ENCODE assay signal across 15 cellular contexts in the genomic region with DNA sequence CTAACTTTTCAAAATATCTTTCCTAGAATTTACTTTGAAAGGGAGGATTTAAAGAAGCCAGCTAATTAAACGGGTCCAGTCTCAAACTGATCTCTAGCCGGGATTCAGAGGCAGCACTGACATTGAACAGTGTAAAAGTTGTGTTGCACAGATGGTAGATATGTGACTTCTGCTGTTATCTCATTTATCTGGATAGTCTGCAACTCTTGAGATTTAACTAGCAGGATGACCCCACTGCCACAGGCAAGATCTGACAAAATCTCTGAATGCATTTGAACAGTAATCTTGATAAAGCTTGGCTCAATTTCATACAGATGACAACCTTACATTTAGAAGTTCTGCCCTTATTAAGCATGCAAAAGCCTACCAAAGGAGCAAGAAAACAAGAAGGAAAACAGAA.
DNase-seq lines count a peak whose midpoint lies in the region; TF ChIP-seq lines count a peak whose summit lies in the region.
"Had no signal": no experiment of that assay in that cellular context is flagged by ENCODE, and none has a peak within 500 bp of the region (broad histone marks: within the 10 kb centered on the region; RNA-seq: fewer than 3 reads in every experiment).

No MANE protein-coding gene starts in this region.

- H4K8ac ChIP-seq in neuronal stem cell (ENCODE audit: low read depth, low read length): no peak overlapping the region

- no peaks in the 10 kb centered on the region for H3K27me3 Mint-ChIP-seq in endodermal cell (ENCODE audit: insufficient read depth)
- H3K27me3 Mint-ChIP-seq: B cell; CD8-positive, alpha-beta memory T cell had no signal

- H3K4ac ChIP-seq in neuronal stem cell (ENCODE audit: low read length): no peak overlapping the region

- no peaks in the 10 kb centered on the region for H3K9me3 Mint-ChIP-seq in endodermal cell
- H3K9me3 Mint-ChIP-seq: CD8-positive, alpha-beta memory T cell had no signal

- H3K4me2 ChIP-seq in neuronal stem cell (ENCODE audit: insufficient read depth, low read length, poor library complexity, severe bottlenecking): peak overlapping the region; percentile 23

- no peak overlapping the region for H2BK15ac ChIP-seq in neuronal stem cell (ENCODE audit: low read length)

- no peak overlapping the region for H3K4me3 Mint-ChIP-seq in endodermal cell
- H3K4me3 Mint-ChIP-seq: B cell; CD8-positive, alpha-beta memory T cell had no signal

- no peak overlapping the region for H2AK5ac ChIP-seq in neuronal stem cell (ENCODE audit: low read depth, low read length)

- peak overlapping the region; percentile 12 for H2AFZ ChIP-seq in neuronal stem cell (ENCODE audit: low read length)

- peaks cover 4% of the 10 kb centered on the region; the same call in 1 of the 2 replicates for H3K4me1 ChIP-seq in SJCRH30
- H3K4me1 ChIP-seq in endodermal cell (ENCODE audit: control insufficient read depth, insufficient read depth, low read length): peaks cover 11% of the 10 kb centered on the region
- peaks cover 0 to 4% of the 10 kb centered on the region in 2 donors for H3K4me1 ChIP-seq in neuronal stem cell (ENCODE audit: control insufficient read depth in 2 of 2, insufficient read depth in 1 of 2, low read depth in 1 of 2, low read length in 2 of 2)

- no peak overlapping the region for H4K91ac ChIP-seq in neuronal stem cell (ENCODE audit: low read depth, low read length, poor library complexity)

- H2BK120ac ChIP-seq in neuronal stem cell (ENCODE audit: low read depth, low read length): no peak overlapping the region

- no peaks in the 10 kb centered on the region for H3K36me3 Mint-ChIP-seq in endodermal cell (ENCODE audit: low read depth)
- H3K36me3 Mint-ChIP-seq: CD8-positive, alpha-beta memory T cell had no signal

- DNase-seq in D341Med (ENCODE audit: low spot score) (peak; percentile 17), SJCRH30 (no peak), endodermal cell (no peak), neuronal stem cell (ENCODE audit: low spot score) (no peak), NCI-H2029 treated with DMSO at 0.1 percent for 48 hours (lab: John Stamatoyannopoulos, UW) (no peak), DMS53 treated with DMSO at 0.1 percent for 48 hours (lab: John Stamatoyannopoulos, UW; ENCODE audit: unreplicated experiment) (no peak)
- DNase-seq in effector CD8-positive, alpha-beta T cell (lab: John Stamatoyannopoulos, UW): no peak
- DNase-seq: CD8-positive, alpha-beta memory T cell; DMS 273 treated with DMSO at 0.1 percent for 48 hours; H7; NCI-H1417; NCI-H1930; NCI-H2171 treated with DMSO at 0.1 percent for 48 hours; NCI-H774 had no signal

- H2BK5ac ChIP-seq in neuronal stem cell (ENCODE audit: low read length): no peak overlapping the region

- no peaks in the 10 kb centered on the region for H3K36me3 ChIP-seq in SJCRH30
- no peaks in the 10 kb centered on the region for H3K36me3 ChIP-seq in endodermal cell (ENCODE audit: control insufficient read depth, insufficient read depth, low read length)
- H3K36me3 ChIP-seq in neuronal stem cell (replicated peaks in 1 of 2; ENCODE audit: control insufficient read depth in 2 of 2, insufficient read depth in 2 of 2, low read length in 2 of 2): no peaks in the 10 kb centered on the region

- no peak overlapping the region for H3K23ac ChIP-seq in neuronal stem cell (ENCODE audit: low read depth, low read length, poor library complexity)

- H3K9me3 ChIP-seq in SJCRH30 (replicated peaks): no peaks in the 10 kb centered on the region
- H3K9me3 ChIP-seq in endodermal cell (ENCODE audit: control insufficient read depth, low read length): no peaks in the 10 kb centered on the region
- H3K9me3 ChIP-seq in neuronal stem cell (replicated peaks in 1 of 2; ENCODE audit: control insufficient read depth in 2 of 2, insufficient read depth in 1 of 2, low read depth in 1 of 2, low read length in 2 of 2): no peaks in the 10 kb centered on the region

- no peaks in the 10 kb centered on the region for H3K79me1 ChIP-seq in neuronal stem cell (ENCODE audit: low read depth, low read length)

- peaks cover 18% of the 10 kb centered on the region for H3K4me1 Mint-ChIP-seq in endodermal cell
- H3K4me1 Mint-ChIP-seq: B cell; CD8-positive, alpha-beta memory T cell had no signal

- H3K27ac ChIP-seq in SJCRH30 (peak overlapping the region; percentile 18; the same call in 1 of the 2 replicates), endodermal cell (ENCODE audit: low read depth, low read length) (peak overlapping the region; percentile 1), neuronal stem cell (replicated peaks; ENCODE audit: low read length) (peak overlapping the region; percentile 68)

- H3K27me3 ChIP-seq in SJCRH30: no peaks in the 10 kb centered on the region
- H3K27me3 ChIP-seq in endodermal cell (ENCODE audit: control insufficient read depth, insufficient read depth, low read length, poor library complexity, severe bottlenecking): peaks cover 9% of the 10 kb centered on the region
- H3K27me3 ChIP-seq in neuronal stem cell (ENCODE audit: control insufficient read depth in 3 of 3, insufficient read depth in 3 of 3, low read depth in 1 of 3, low read length in 3 of 3): no peaks in the 10 kb centered on the region

- no peak overlapping the region for H3K14ac ChIP-seq in neuronal stem cell (ENCODE audit: low read length)

- H3K4me3 ChIP-seq in SJCRH30 (no peak overlapping the region), endodermal cell (ENCODE audit: low read length) (no peak overlapping the region), neuronal stem cell (ENCODE audit: low read length in 2 of 2) (no peak overlapping the region)

- H3K9ac ChIP-seq in endodermal cell (ENCODE audit: extremely low read depth, low read length, poor library complexity, severe bottlenecking) (no peak overlapping the region), neuronal stem cell (ENCODE audit: low read depth, low read length, poor library complexity) (no peak overlapping the region)

- TF ChIP-seq CTCF in endodermal cell (conservative IDR thresholded peaks at IDR 0.05): no peak

- H3K27ac Mint-ChIP-seq in endodermal cell: no peak overlapping the region
- H3K27ac Mint-ChIP-seq: B cell; CD8-positive, alpha-beta memory T cell had no signal

- 89 to 100% methylated on average over 2 of the region's 2 CpGs for WGBS in endodermal cell (ENCODE audit: insufficient coverage in 1 of 2, insufficient read length in 1 of 2), 2 experiments
- WGBS in neuronal stem cell (ENCODE audit: extremely low coverage in 2 of 2, insufficient read length in 2 of 2, insufficient replicate concordance in 1 of 2), 2 donors: no CpG with 5 or more reads among the region's 2 CpGs

- H2BK12ac ChIP-seq in neuronal stem cell (ENCODE audit: low read length): no peak overlapping the region

- no peak overlapping the region for H3K18ac ChIP-seq in neuronal stem cell (ENCODE audit: low read length)

Comparison
In these comparisons a context has a peak if more than half of its experiments do, and no peak if none do; other contexts are left out.
1. H3K27ac ChIP-seq: peak in every context shown above with its lines; median percentile 68 in neuronal stem cell; 18 in SJCRH30; 1 in endodermal cell.